In the genomic region with DNA sequence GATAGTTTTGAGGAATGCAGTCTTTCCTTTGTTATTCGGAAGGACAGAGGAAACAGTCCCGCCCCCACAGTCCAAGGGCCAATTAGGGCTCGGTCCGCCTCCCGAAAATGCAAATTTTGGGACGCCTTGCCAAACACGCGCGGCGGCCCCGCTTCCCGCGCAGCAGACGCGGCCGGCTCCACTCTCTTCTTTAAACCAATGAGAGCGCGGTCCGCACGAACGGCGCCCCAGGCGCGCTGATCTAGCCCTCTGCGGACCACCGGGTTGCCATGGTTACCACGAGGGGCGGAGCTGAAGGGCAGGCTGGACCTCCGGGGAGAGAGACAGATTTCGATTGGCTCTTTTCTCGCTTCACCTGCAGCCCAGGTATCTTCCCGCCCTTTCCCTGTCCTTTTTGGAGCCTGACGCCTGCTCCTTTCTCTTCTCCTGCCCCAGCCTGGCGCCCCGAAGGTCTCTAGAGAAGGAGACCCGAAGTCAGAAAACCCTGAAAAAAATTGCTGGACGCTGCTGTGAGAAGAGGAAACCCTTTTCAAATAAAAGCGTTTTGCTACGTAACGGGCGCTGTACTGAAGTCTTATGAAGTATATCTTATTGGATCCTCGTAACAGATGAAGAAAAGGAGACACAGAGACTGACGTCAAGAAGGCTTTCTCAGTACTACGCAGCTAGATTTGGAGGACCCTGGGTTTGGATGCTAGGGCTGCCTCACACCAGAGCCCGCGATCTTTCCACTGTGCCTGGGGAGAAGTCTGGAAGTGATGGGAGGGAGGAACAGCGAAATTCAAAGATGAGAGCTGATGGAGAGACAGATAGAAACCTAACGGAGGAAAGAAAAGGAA, we compare ENCODE assay signal across 8 cellular contexts. TPM values are rescaled to one million over a fixed set of nuclear protein-coding genes. Genes with fewer than 3 reads are reported as not detected.
DNase-seq lines count a peak whose midpoint lies in the region; ATAC-seq and TF ChIP-seq lines count a peak whose summit lies in the region.

No MANE protein-coding gene starts in this region.

- no peak for ATAC-seq in CD4-positive, CD25-positive, alpha-beta regulatory T cell (ENCODE audit: low read depth in 2 of 2)
- ATAC-seq in RWPE2 (ENCODE audit: low read depth) (peak; percentile 62), gastrocnemius medialis (no peak), GM21717 (IDR thresholded peaks at IDR 0.05; ENCODE audit: unreplicated experiment) (no peak)

- peaks cover 34% of the 10 kb centered on the region for H3K4me1 ChIP-seq in CD4-positive, CD25-positive, alpha-beta regulatory T cell (ENCODE audit: control insufficient read depth, insufficient read depth, low read length, poor library complexity, severe bottlenecking)
- H3K4me1 ChIP-seq in RWPE2 (ENCODE audit: insufficient read depth, poor library complexity, severe bottlenecking) (no peaks in the 10 kb centered on the region), transverse colon (peaks cover 3 to 27% (median 18%) of the 10 kb centered on the region in 4 donors), gastrocnemius medialis (peaks cover 13 to 21% of the 10 kb centered on the region in 2 donors)

- peaks cover 5% of the 10 kb centered on the region for H3K36me3 Mint-ChIP-seq in CD4-positive, CD25-positive, alpha-beta regulatory T cell

- peaks cover 85% of the 10 kb centered on the region for H3K27me3 Mint-ChIP-seq in CD4-positive, CD25-positive, alpha-beta regulatory T cell

- intact Hi-C loops in transverse colon (cut with DNase I; ENCODE audit: low total_unique reads): no loop called here
- intact Hi-C loops in gastrocnemius medialis (cut with DNase I; ENCODE audit: low total_unique reads): no loop called here

- peak in 1 of 3 donors; percentile 61 for DNase-seq in CD4-positive, CD25-positive, alpha-beta regulatory T cell
- DNase-seq in HuH-7.5 (ENCODE audit: low spot score) (peak; percentile 67), RWPE2 (ENCODE audit: low spot score) (no peak), coronary artery (ENCODE audit: low spot score) (no peak), lung microvascular endothelial cell (ENCODE audit: low read depth in 2 of 2) (peak; percentile 41 to 51), transverse colon (peak; percentile 42), gastrocnemius medialis (no peak)

- in situ Hi-C loops in transverse colon (cut with MboI; ENCODE audit: low pct_ligation_motif_present in 1 of 4, low pct_unique_long_range_greater_than_20kb in 1 of 4, low sequenced_read_pairs in 3 of 4) (no loop called here), gastrocnemius medialis (cut with MboI; ENCODE audit: low sequenced_read_pairs in 4 of 4) (no loop called here)

- no peaks in the 10 kb centered on the region for H3K9me3 ChIP-seq in CD4-positive, CD25-positive, alpha-beta regulatory T cell (ENCODE audit: control insufficient read depth in 2 of 2, low read length in 2 of 2)
- H3K9me3 ChIP-seq in RWPE2 (ENCODE audit: severe bottlenecking): no peaks in the 10 kb centered on the region
- no peaks in the 10 kb centered on the region for H3K9me3 ChIP-seq in transverse colon
- H3K9me3 ChIP-seq in gastrocnemius medialis: no peaks in the 10 kb centered on the region

- peaks cover 5 to 56% (median 22%) of the 10 kb centered on the region in 4 donors for H3K4me1 Mint-ChIP-seq in CD4-positive, CD25-positive, alpha-beta regulatory T cell

- peak overlapping the region in 1 of 3 donors; percentile 89 for H3K27ac Mint-ChIP-seq in CD4-positive, CD25-positive, alpha-beta regulatory T cell

- peak overlapping the region; percentile 13 for H3K4me3 ChIP-seq in CD4-positive, CD25-positive, alpha-beta regulatory T cell (ENCODE audit: low read depth, low read length)
- H3K4me3 ChIP-seq in RWPE2 (ENCODE audit: severe bottlenecking) (peak overlapping the region; percentile 15), coronary artery (peak overlapping the region; percentile 50), transverse colon (peak overlapping the region in 1 of 4 donors; percentile 25), gastrocnemius medialis (peak overlapping the region in 1 of 4 donors; percentile 10)

- TF ChIP-seq POLR2A in transverse colon (IDR thresholded peaks at IDR 0.05) (no peak), gastrocnemius medialis (IDR thresholded peaks at IDR 0.05) (no peak)

- peaks cover 47% of the 10 kb centered on the region for H3K27me3 ChIP-seq in CD4-positive, CD25-positive, alpha-beta regulatory T cell (ENCODE audit: control insufficient read depth, insufficient read depth, low read length)
- peaks cover 82% of the 10 kb centered on the region for H3K27me3 ChIP-seq in RWPE2 (ENCODE audit: insufficient read depth, poor library complexity, severe bottlenecking)
- H3K27me3 ChIP-seq in transverse colon: peaks cover 100% of the 10 kb centered on the region
- H3K27me3 ChIP-seq in gastrocnemius medialis: peaks cover 80 to 95% (median 86%) of the 10 kb centered on the region in 3 donors

- peaks cover 0 to 6% (median 0%) of the 10 kb centered on the region in 7 donors for H3K9me3 Mint-ChIP-seq in CD4-positive, CD25-positive, alpha-beta regulatory T cell

- H3K36me3 ChIP-seq in CD4-positive, CD25-positive, alpha-beta regulatory T cell (ENCODE audit: control insufficient read depth, insufficient read depth, low read length): no peaks in the 10 kb centered on the region
- no peaks in the 10 kb centered on the region for H3K36me3 ChIP-seq in RWPE2 (ENCODE audit: low read depth)
- no peaks in the 10 kb centered on the region for H3K36me3 ChIP-seq in transverse colon
- H3K36me3 ChIP-seq in gastrocnemius medialis: no peaks in the 10 kb centered on the region

- no peak for TF ChIP-seq EP300 in transverse colon (IDR thresholded peaks at IDR 0.05; ENCODE audit: low read depth)

- TF ChIP-seq CTCF in RWPE2 (IDR thresholded peaks at IDR 0.05; ENCODE audit: poor library complexity, severe bottlenecking) (no peak), coronary artery (IDR thresholded peaks at IDR 0.05) (no peak), transverse colon (IDR thresholded peaks at IDR 0.05) (no peak), gastrocnemius medialis (IDR thresholded peaks at IDR 0.05 in 4 of 5, conservative IDR thresholded peaks at IDR 0.05 in 1 of 5) (no peak)

- peak overlapping the region in 3 of 4 donors; percentile 19 to 88 (median 36) for H3K4me3 Mint-ChIP-seq in CD4-positive, CD25-positive, alpha-beta regulatory T cell

- no peak overlapping the region for H3K27ac ChIP-seq in CD4-positive, CD25-positive, alpha-beta regulatory T cell (ENCODE audit: insufficient read depth, low read length, poor library complexity, severe bottlenecking)
- no peak overlapping the region for H3K27ac ChIP-seq in RWPE2 (ENCODE audit: poor library complexity, severe bottlenecking)
- H3K27ac ChIP-seq in coronary artery: no peak overlapping the region
- no peak overlapping the region for H3K27ac ChIP-seq in transverse colon
- H3K27ac ChIP-seq in gastrocnemius medialis: no peak overlapping the region

- 14 to 37% methylated on average over 3 to 48 of the region's 48 CpGs for WGBS in transverse colon (ENCODE audit: low coverage in 1 of 2), 2 donors

RNA-seq across cellular contexts. Expression of a gene that starts 2.0 kb away (rescaled TPM):
- not detected for total RNA-seq in CD4-positive, CD25-positive, alpha-beta regulatory T cell
- not detected for polyA plus RNA-seq in CD4-positive, CD25-positive, alpha-beta regulatory T cell
- not detected in 2 replicates for total RNA-seq in lung microvascular endothelial cell
- not detected for total RNA-seq in transverse colon
- total RNA-seq in gastrocnemius medialis: not detected

RNA-seq across cellular contexts. Expression of a gene that starts 3.9 kb away (rescaled TPM):
- total RNA-seq in CD4-positive, CD25-positive, alpha-beta regulatory T cell: not detected
- not detected for polyA plus RNA-seq in CD4-positive, CD25-positive, alpha-beta regulatory T cell
- total RNA-seq in lung microvascular endothelial cell: not detected in 2 replicates
- total RNA-seq in transverse colon: not detected
- not detected for total RNA-seq in gastrocnemius medialis

RNA-seq across cellular contexts. Expression of a gene that starts 20.1 kb away (rescaled TPM):
- total RNA-seq in CD4-positive, CD25-positive, alpha-beta regulatory T cell: not detected
- polyA plus RNA-seq in CD4-positive, CD25-positive, alpha-beta regulatory T cell: not detected
- total RNA-seq in lung microvascular endothelial cell: under 0.01 and 0.20 TPM in 2 replicates
- 1 to 10 TPM in 1 of 4 donors, under 1 TPM in 1, not detected in 2; 0.55 to 1.1 TPM for total RNA-seq in transverse colon
- 1 to 10 TPM in 1 of 4 donors, under 1 TPM in 3; 0.24 to 1.6 (median 0.33) TPM for total RNA-seq in gastrocnemius medialis

RNA-seq across cellular contexts. Expression of a gene that starts 30.4 kb away (rescaled TPM):
- total RNA-seq in CD4-positive, CD25-positive, alpha-beta regulatory T cell: 150 TPM
- polyA plus RNA-seq in CD4-positive, CD25-positive, alpha-beta regulatory T cell: 100 to 1,000 TPM; 109 to 144 (median 118) TPM
- total RNA-seq in lung microvascular endothelial cell (115 and 140 TPM in 2 replicates), transverse colon (100 to 1,000 TPM in 1 of 4 donors, 10 to 100 TPM in 3; 52.7 to 105 (median 90.4) TPM), gastrocnemius medialis (100 to 1,000 TPM in 1 of 4 donors, 10 to 100 TPM in 3; 41.9 to 107 (median 79.0) TPM)

RNA-seq across cellular contexts. Expression of a gene that starts 31.8 kb away (rescaled TPM):
- 41.0 TPM for total RNA-seq in CD4-positive, CD25-positive, alpha-beta regulatory T cell
- 10 to 100 TPM; 32.7 to 47.1 (median 42.3) TPM for polyA plus RNA-seq in CD4-positive, CD25-positive, alpha-beta regulatory T cell
- total RNA-seq in lung microvascular endothelial cell (32.3 and 49.6 TPM in 2 replicates), transverse colon (100 to 1,000 TPM in 1 of 4 donors, 10 to 100 TPM in 3; 24.3 to 465 (median 43.1) TPM), gastrocnemius medialis (10 to 100 TPM in 2 of 4 donors, 1 to 10 TPM in 2; 8.0 to 12.6 (median 9.9) TPM)

Comparison
In these comparisons a context has a peak if more than half of its experiments do, and no peak if none do; other contexts are left out.
1. DNase-seq: peak in HuH-7.5 (single experiment), lung microvascular endothelial cell (2 of 2) and transverse colon (single experiment); none in RWPE2 (single experiment), coronary artery (single experiment) and gastrocnemius medialis (0 of 2).